In the genomic region with DNA sequence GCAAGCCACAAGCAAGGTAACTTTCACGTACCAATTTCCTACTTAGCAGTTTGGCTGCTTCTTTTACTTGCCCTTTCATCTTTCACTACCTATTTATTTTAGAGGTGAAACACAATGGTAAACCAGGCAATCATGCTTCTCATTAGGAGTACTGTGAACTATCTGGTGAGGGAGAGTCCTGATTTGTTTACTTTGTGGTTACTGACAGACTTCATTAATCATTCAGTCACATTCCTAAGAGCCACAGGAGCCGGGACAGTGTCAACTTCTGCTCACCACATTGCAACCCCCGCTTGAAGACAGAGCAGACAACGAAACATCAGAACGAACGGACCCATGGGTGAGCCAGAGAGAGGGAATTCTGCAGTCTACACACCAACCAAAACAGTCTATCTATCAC, we compare ENCODE assay signal across 1 cellular context.
TF ChIP-seq lines count a peak whose summit lies in the region.

No MANE protein-coding gene starts in this region.

TF ChIP-seq in GM12878, 131 proteins besides CTCF, POLR2A, EP300 and RAD21 (continued from another document):
- TF ChIP-seq, protein P1, sequence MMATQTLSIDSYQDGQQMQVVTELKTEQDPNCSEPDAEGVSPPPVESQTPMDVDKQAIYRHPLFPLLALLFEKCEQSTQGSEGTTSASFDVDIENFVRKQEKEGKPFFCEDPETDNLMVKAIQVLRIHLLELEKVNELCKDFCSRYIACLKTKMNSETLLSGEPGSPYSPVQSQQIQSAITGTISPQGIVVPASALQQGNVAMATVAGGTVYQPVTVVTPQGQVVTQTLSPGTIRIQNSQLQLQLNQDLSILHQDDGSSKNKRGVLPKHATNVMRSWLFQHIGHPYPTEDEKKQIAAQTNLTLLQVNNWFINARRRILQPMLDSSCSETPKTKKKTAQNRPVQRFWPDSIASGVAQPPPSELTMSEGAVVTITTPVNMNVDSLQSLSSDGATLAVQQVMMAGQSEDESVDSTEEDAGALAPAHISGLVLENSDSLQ (IDR thresholded peaks at IDR 0.05) = peak; percentile 17; the same call in 1 of the 2 replicates
- TF ChIP-seq BHLHE40 (IDR thresholded peaks at IDR 0.05; ENCODE audit: borderline replicate concordance in 1 of 2, low read depth in 2 of 2, low read length in 1 of 2) (peak in 1 of 2 experiments; percentile 10; a peak in 1 of 4 replicates), MTA2 (IDR thresholded peaks at IDR 0.05; ENCODE audit: low read depth) (peak; percentile 54; the same call in 1 of the 2 replicates)
